In genomic region chr3:32500225-32500624, GRCh38 we compare ENCODE assay signal across 14 cellular contexts. TPM values are rescaled to one million over a fixed set of nuclear protein-coding genes. Genes with fewer than 3 reads are reported as not detected.
DNase-seq lines count a peak whose midpoint lies in the region; ATAC-seq lines count a peak whose summit lies in the region.
"Had no signal": no experiment of that assay in that cellular context is flagged by ENCODE, and none has a peak within 500 bp of the region (broad histone marks: within the 10 kb centered on the region; RNA-seq: fewer than 3 reads in every experiment).

No MANE protein-coding gene starts in this region.

- in situ Hi-C loops in GM23248 (cut with MboI): loop anchor here (10.0 kb wide), 1 partner anchor 165 kb away; no protein-coding TSS in a partner anchor

- no peak overlapping the region for H3K4ac ChIP-seq in mesenchymal stem cell (ENCODE audit: low read depth in 1 of 2, low read length in 2 of 2)

- H3K36me3 Mint-ChIP-seq in activated T-helper 17 cell treated with anti-CD3 and anti-CD28 coated beads, Interleukin-2, amount 50 U/mL, for 72 hours (ENCODE audit: low read depth): peaks cover 66% of the 10 kb centered on the region

- WGBS in GM23248 (ENCODE audit: low coverage in 1 of 2, low lambda C conversion rate in 2 of 2, missing lambda C conversion rate in 2 of 2), 2 experiments: 71 to 84% methylated on average over 2 of the region's 2 CpGs
- WGBS in mesenchymal stem cell: no CpG with 5 or more reads among the region's 2 CpGs

- H2AK5ac ChIP-seq in mesenchymal stem cell (ENCODE audit: low read length, severe bottlenecking): no peak overlapping the region

- H3K27ac ChIP-seq in BLaER1: no peak overlapping the region
- H3K27ac ChIP-seq in GM23248: no peak overlapping the region
- no peak overlapping the region for H3K27ac ChIP-seq in mesenchymal stem cell (ENCODE audit: low read length, poor library complexity, severe bottlenecking)
- H3K27ac ChIP-seq: KMS-11 had no signal

- peaks cover 47% of the 10 kb centered on the region for H3K4me1 ChIP-seq in BLaER1
- H3K4me1 ChIP-seq in GM23248 (ENCODE audit: insufficient read depth): peaks cover 12% of the 10 kb centered on the region
- H3K4me1 ChIP-seq in mesenchymal stem cell (ENCODE audit: control insufficient read depth, insufficient read depth, low read depth, low read length): peaks cover 5% of the 10 kb centered on the region

- peak overlapping the region; percentile 86 for H3K27ac Mint-ChIP-seq in activated T-helper 17 cell treated with anti-CD3 and anti-CD28 coated beads, Interleukin-2, amount 50 U/mL, for 72 hours

- H2BK5ac ChIP-seq in mesenchymal stem cell (ENCODE audit: low read depth, low read length, poor library complexity, severe bottlenecking): no peak overlapping the region

- H2AFZ ChIP-seq in GM23248: no peak overlapping the region
- H2AFZ ChIP-seq in mesenchymal stem cell (ENCODE audit: low read depth, low read length): no peak overlapping the region

- H3K18ac ChIP-seq in mesenchymal stem cell (ENCODE audit: low read depth in 1 of 2, low read length in 2 of 2): no peak overlapping the region

- no peak overlapping the region for H2BK12ac ChIP-seq in mesenchymal stem cell (ENCODE audit: low read length in 2 of 2)

- H3K4me3 ChIP-seq in BLaER1 (no peak overlapping the region), GM23248 (peak overlapping the region; percentile 84; the same call in 1 of the 2 replicates), mesenchymal stem cell (ENCODE audit: insufficient read depth in 1 of 2, low read depth in 1 of 2, low read length in 2 of 2) (peak overlapping the region in 1 of 2 experiments; percentile 85)

- no peak overlapping the region for H3K9ac ChIP-seq in BLaER1
- no peak overlapping the region for H3K9ac ChIP-seq in GM23248
- peak overlapping the region; percentile 88 for H3K9ac ChIP-seq in mesenchymal stem cell (ENCODE audit: low read length)
- H3K9ac ChIP-seq: KMS-11 had no signal

- H3K36me3 ChIP-seq in BLaER1 (peaks cover 10% of the 10 kb centered on the region), GM23248 (ENCODE audit: low read depth) (no peaks in the 10 kb centered on the region), mesenchymal stem cell (ENCODE audit: control insufficient read depth in 1 of 2, insufficient read depth in 2 of 2, low read depth in 1 of 2, low read length in 2 of 2) (peaks cover 0 to 11% of the 10 kb centered on the region in 2 experiments)

- H3K79me1 ChIP-seq in mesenchymal stem cell (replicated peaks; ENCODE audit: low read length, poor library complexity, severe bottlenecking): peaks cover 10% of the 10 kb centered on the region

- peaks cover 31% of the 10 kb centered on the region for H3K4me1 Mint-ChIP-seq in activated T-helper 17 cell treated with anti-CD3 and anti-CD28 coated beads, Interleukin-2, amount 50 U/mL, for 72 hours

- H3K9me3 ChIP-seq in BLaER1 (no peaks in the 10 kb centered on the region), GM23248 (ENCODE audit: low read depth) (no peaks in the 10 kb centered on the region), mesenchymal stem cell (ENCODE audit: control insufficient read depth, low read length) (no peaks in the 10 kb centered on the region)

- no peak overlapping the region for H3K23ac ChIP-seq in mesenchymal stem cell (ENCODE audit: low read length in 2 of 2)

- peak overlapping the region; percentile 87 for H3K4me2 ChIP-seq in BLaER1
- peak overlapping the region; percentile 97 for H3K4me2 ChIP-seq in GM23248 (ENCODE audit: unreplicated experiment)
- H3K4me2 ChIP-seq in mesenchymal stem cell (ENCODE audit: low read length, poor library complexity, severe bottlenecking): no peak overlapping the region
- H3K4me2 ChIP-seq: KMS-11 had no signal

- H4K91ac ChIP-seq in mesenchymal stem cell (ENCODE audit: low read length): no peak overlapping the region

- H2BK15ac ChIP-seq in mesenchymal stem cell (ENCODE audit: low read depth, poor library complexity, severe bottlenecking): no peak overlapping the region

- no peak for ATAC-seq in activated T-helper 17 cell treated with anti-CD3 and anti-CD28 coated beads, Interleukin-2, amount 50 U/mL, for 72 hours (replicated peaks)
- ATAC-seq: left ventricle myocardium superior had no signal

- H3K9me2 ChIP-seq in GM23248 (ENCODE audit: insufficient read depth): no peaks in the 10 kb centered on the region

- no peaks in the 10 kb centered on the region for H3K27me3 ChIP-seq in BLaER1
- no peaks in the 10 kb centered on the region for H3K27me3 ChIP-seq in GM23248 (replicated peaks; ENCODE audit: insufficient read depth)
- no peaks in the 10 kb centered on the region for H3K27me3 ChIP-seq in mesenchymal stem cell (ENCODE audit: control insufficient read depth in 1 of 2, insufficient read depth in 1 of 2, low read length in 2 of 2)

- no peak overlapping the region for H3K14ac ChIP-seq in mesenchymal stem cell (ENCODE audit: low read length in 2 of 2)

- H2BK120ac ChIP-seq in mesenchymal stem cell (ENCODE audit: low read depth, low read length): no peak overlapping the region

- DNase-seq in GM23248: no peak
- DNase-seq in mesenchymal stem cell: no peak
- no peak for DNase-seq in NCI-H1105 (lab: John Stamatoyannopoulos, UW)
- no peak for DNase-seq in UCSD-AML1 (lab: John Stamatoyannopoulos, UW; ENCODE audit: unreplicated experiment)
- DNase-seq in DMS 273 (lab: John Stamatoyannopoulos, UW; ENCODE audit: unreplicated experiment): no peak
- no peak for DNase-seq in RPMI8226
- DNase-seq: NCI-H2081 treated with DMSO at 0.1 percent for 48 hours; posterior cingulate gyrus; stimulated activated CD4-positive, alpha-beta T cell treated with anti-CD3 and anti-CD28 coated beads, Interleukin-1b, Interleukin-23, amount 100 ng/mL, for 48 hours; stimulated activated naive CD4-positive, alpha-beta T cell treated with Interleukin-2 at 50 U/mL for 16 hours had no signal

- H3K79me2 ChIP-seq in GM23248 (ENCODE audit: insufficient read depth): peaks cover 65% of the 10 kb centered on the region

- H3F3A ChIP-seq in GM23248 (ENCODE audit: insufficient read depth): peaks cover 17% of the 10 kb centered on the region

- H3K4me3 Mint-ChIP-seq in activated T-helper 17 cell treated with anti-CD3 and anti-CD28 coated beads, Interleukin-2, amount 50 U/mL, for 72 hours: peak overlapping the region; percentile 100

- H4K20me1 ChIP-seq in BLaER1 (peaks cover 66% of the 10 kb centered on the region), GM23248 (ENCODE audit: insufficient read depth) (no peaks in the 10 kb centered on the region)

- H4K8ac ChIP-seq in mesenchymal stem cell (ENCODE audit: low read length): no peak overlapping the region

- H3K27me3 Mint-ChIP-seq in activated T-helper 17 cell treated with anti-CD3 and anti-CD28 coated beads, Interleukin-2, amount 50 U/mL, for 72 hours: no peaks in the 10 kb centered on the region

- no peaks in the 10 kb centered on the region for H3K9me3 Mint-ChIP-seq in activated T-helper 17 cell treated with anti-CD3 and anti-CD28 coated beads, Interleukin-2, amount 50 U/mL, for 72 hours

RNA-seq across cellular contexts. Expression of gene CMTM6, which starts 2.4 kb away (rescaled TPM):
- 91.7 and 104 TPM in 2 replicates for total RNA-seq in GM23248 (2014; rRNA removed; shearing (Covaris generic))
- 78.6 and 82.9 TPM in 2 replicates for polyA plus RNA-seq in GM23248 (2016; fragmentation: Nextera tagmentation; extraction: Ambion mirVana)
- 100 to 1,000 TPM; 101 to 124 TPM for total RNA-seq in activated T-helper 17 cell treated with anti-CD3 and anti-CD28 coated beads, Interleukin-2, amount 50 U/mL, for 72 hours
- 80.4 TPM for polyA plus RNA-seq in mesenchymal stem cell (2013, experiment 1 of 2)
- polyA plus RNA-seq in mesenchymal stem cell (2013, experiment 2 of 2): 85.5 TPM
